8 cellular contexts compared by ENCODE assay signal in genomic region chr1:153783233-153784190, GRCh38. TPM values are rescaled to one million over a fixed set of nuclear protein-coding genes. Genes with fewer than 3 reads are reported as not detected.
DNase-seq lines count a peak whose midpoint lies in the region; ATAC-seq and TF ChIP-seq lines count a peak whose summit lies in the region.

No MANE protein-coding gene starts in this region.

- no peak for TF ChIP-seq CTCF in liver (IDR thresholded peaks at IDR 0.05; ENCODE audit: low read depth, low read length, missing input control)

- H3K4me1 ChIP-seq in BLaER1 (peaks cover 40% of the 10 kb centered on the region), liver (ENCODE audit: control insufficient read depth in 4 of 4, insufficient read depth in 4 of 4, low read length in 3 of 4) (peaks cover 18 to 31% (median 24%) of the 10 kb centered on the region in 4 donors)

- H3K9ac ChIP-seq in BLaER1 (peak overlapping the region; percentile 83), liver (ENCODE audit: low read depth in 1 of 2, low read length in 2 of 2) (peak overlapping the region; percentile 82 to 86)

- H3K4me1 Mint-ChIP-seq in activated CD4-positive, alpha-beta T cell treated with anti-CD3 and anti-CD28 coated beads, Interleukin-2, amount 10 ng/mL, durations not matched to agents 7 days and 5 days: peaks cover 17% of the 10 kb centered on the region

- H3K4me3 Mint-ChIP-seq in activated CD4-positive, alpha-beta T cell treated with anti-CD3 and anti-CD28 coated beads, Interleukin-2, amount 10 ng/mL, durations not matched to agents 7 days and 5 days: peak overlapping the region; percentile 77

- peak overlapping the region; percentile 91 for H3K27ac ChIP-seq in BLaER1
- H3K27ac ChIP-seq in liver (ENCODE audit: low read depth in 1 of 2, low read length in 2 of 2): peak overlapping the region; percentile 97 to 99

- no peaks in the 10 kb centered on the region for H3K9me3 Mint-ChIP-seq in activated CD4-positive, alpha-beta T cell treated with anti-CD3 and anti-CD28 coated beads, Interleukin-2, amount 10 ng/mL, durations not matched to agents 7 days and 5 days

- CTCF ChIA-PET in activated CD4-positive, alpha-beta T cell treated with anti-CD3 and anti-CD28 coated beads, Interleukin-2, amount 10 ng/mL, durations not matched to agents 7 days and 5 days (lab: Charles Lee): no interaction called here

- H4K20me1 ChIP-seq in BLaER1: no peaks in the 10 kb centered on the region

- TF ChIP-seq RAD21 in liver (IDR thresholded peaks at IDR 0.05): peak; percentile 11 to 49

- peak overlapping the region; percentile 69 for H3K4me3 ChIP-seq in BLaER1
- H3K4me3 ChIP-seq in liver (ENCODE audit: low read depth in 1 of 3, low read length in 3 of 3): peak overlapping the region; percentile 62 to 77 (median 77)

- ATAC-seq in HG03457 (IDR thresholded peaks at IDR 0.05; ENCODE audit: unreplicated experiment): peak; percentile 68

- no peaks in the 10 kb centered on the region for H3K27me3 ChIP-seq in BLaER1
- H3K27me3 ChIP-seq in liver (ENCODE audit: control insufficient read depth in 4 of 4, insufficient read depth in 4 of 4, low read length in 3 of 4): no peaks in the 10 kb centered on the region

- H3K27ac Mint-ChIP-seq in activated CD4-positive, alpha-beta T cell treated with anti-CD3 and anti-CD28 coated beads, Interleukin-2, amount 10 ng/mL, durations not matched to agents 7 days and 5 days: peak overlapping the region; percentile 97

- DNase-seq in GM19240 (ENCODE audit: insufficient read length, low spot score) (peak; percentile 76), NCI-H526 treated with DMSO at 0.1 percent for 48 hours (lab: John Stamatoyannopoulos, UW) (peak; percentile 96), dedifferentiated amniotic fluid mesenchymal stem cell (ENCODE audit: extremely low spot score) (peak; percentile 84)
- peak; percentile 91 for DNase-seq in activated CD4-positive, alpha-beta T cell treated with anti-CD3 and anti-CD28 coated beads, Interleukin-2, amount 10 ng/mL, durations not matched to agents 7 days and 5 days
- peak; percentile 91 for DNase-seq in stimulated activated CD4-positive, alpha-beta T cell treated with anti-CD3 and anti-CD28 coated beads, Interleukin-4, amount 100 ng/mL, for 1 hour

- H3K9me3 ChIP-seq in BLaER1 (0 out of 2 replicates have a peak, but pooled peaks cover 5% of the 10 kb centered on the region), liver (ENCODE audit: control insufficient read depth in 4 of 4, low read length in 3 of 4) (no peaks in the 10 kb centered on the region)

- H3K4me2 ChIP-seq in BLaER1: peak overlapping the region; percentile 76

- H3K36me3 ChIP-seq in BLaER1 (peaks cover 18% of the 10 kb centered on the region), liver (ENCODE audit: control insufficient read depth in 4 of 4, insufficient read depth in 3 of 4, low read depth in 1 of 4, low read length in 3 of 4) (peaks cover 0 to under 1% (median 0%) of the 10 kb centered on the region in 4 donors)

- peaks cover 16% of the 10 kb centered on the region for H3K27me3 Mint-ChIP-seq in activated CD4-positive, alpha-beta T cell treated with anti-CD3 and anti-CD28 coated beads, Interleukin-2, amount 10 ng/mL, durations not matched to agents 7 days and 5 days

- H3K36me3 Mint-ChIP-seq in activated CD4-positive, alpha-beta T cell treated with anti-CD3 and anti-CD28 coated beads, Interleukin-2, amount 10 ng/mL, durations not matched to agents 7 days and 5 days (ENCODE audit: low read depth): no peaks in the 10 kb centered on the region

- WGBS in liver: under 1% methylated on average over 61 of the region's 61 CpGs

- POLR2A ChIA-PET in activated CD4-positive, alpha-beta T cell treated with anti-CD3 and anti-CD28 coated beads, Interleukin-2, amount 10 ng/mL, durations not matched to agents 7 days and 5 days (lab: Charles Lee): interaction anchor here (1.0 to 1.3 kb wide), 2 partner anchors 180 to 207 kb away, joined by 3 to 4 read pairs; partner anchors contain the start of genes RPS27 and SLC39A1

TF ChIP-seq in liver, 16 proteins besides CTCF, POLR2A, EP300 and RAD21:
- TF ChIP-seq YY1 (IDR thresholded peaks at IDR 0.05) (peak; percentile 81), ATF3 (IDR thresholded peaks at IDR 0.05) (no peak), MAX (IDR thresholded peaks at IDR 0.05) (peak; percentile 47), TAF1 (conservative IDR thresholded peaks at IDR 0.05) (no peak), HNF4G (IDR thresholded peaks at IDR 0.05) (no peak), GABPA (IDR thresholded peaks at IDR 0.05 in 1 of 2, conservative IDR thresholded peaks at IDR 0.05 in 1 of 2) (peak in 1 of 2 donors; percentile 50), FOXA2 (IDR thresholded peaks at IDR 0.05) (no peak), JUND (IDR thresholded peaks at IDR 0.05) (no peak), REST (IDR thresholded peaks at IDR 0.05) (peak; percentile 82), NR2F2 (IDR thresholded peaks at IDR 0.05) (no peak), ZBTB33 (IDR thresholded peaks at IDR 0.05) (no peak), RXRA (IDR thresholded peaks at IDR 0.05) (peak; percentile 14 to 18), HNF4A (conservative IDR thresholded peaks at IDR 0.05) (no peak), EGR1 (IDR thresholded peaks at IDR 0.05; ENCODE audit: low read depth in 2 of 2) (no peak), FOXA1 (IDR thresholded peaks at IDR 0.05) (no peak), SP1 (IDR thresholded peaks at IDR 0.05) (peak; percentile 36)

RNA-seq across cellular contexts. Expression of gene SLC27A3, which starts 8.3 kb away (rescaled TPM):
- 10 to 100 TPM; 22.2 to 22.9 TPM for total RNA-seq in activated CD4-positive, alpha-beta T cell treated with anti-CD3 and anti-CD28 coated beads, Interleukin-2, amount 10 ng/mL, durations not matched to agents 7 days and 5 days
- 10 to 100 TPM; 18.1 to 29.1 TPM for total RNA-seq in liver
- polyA plus RNA-seq in liver: 10 to 100 TPM; 27.2 to 47.4 TPM

RNA-seq across cellular contexts. Expression of gene INTS3, which starts 55.7 kb away (rescaled TPM):
- 10 to 100 TPM; 62.9 to 64.8 TPM for total RNA-seq in activated CD4-positive, alpha-beta T cell treated with anti-CD3 and anti-CD28 coated beads, Interleukin-2, amount 10 ng/mL, durations not matched to agents 7 days and 5 days
- total RNA-seq in liver: 10 to 100 TPM; 16.4 to 26.0 TPM
- 10 to 100 TPM in 1 of 2 donors, 1 to 10 TPM in 1; 9.0 to 13.9 TPM for polyA plus RNA-seq in liver

Comparison
In these comparisons a context has a peak if more than half of its experiments do, and no peak if none do; other contexts are left out.
1. Peak in every context shown above with its lines: DNase-seq, ATAC-seq, H3K4me3 ChIP-seq and H3K27ac ChIP-seq.